ENCODE assay signal across 1 cellular context in the genomic region with DNA sequence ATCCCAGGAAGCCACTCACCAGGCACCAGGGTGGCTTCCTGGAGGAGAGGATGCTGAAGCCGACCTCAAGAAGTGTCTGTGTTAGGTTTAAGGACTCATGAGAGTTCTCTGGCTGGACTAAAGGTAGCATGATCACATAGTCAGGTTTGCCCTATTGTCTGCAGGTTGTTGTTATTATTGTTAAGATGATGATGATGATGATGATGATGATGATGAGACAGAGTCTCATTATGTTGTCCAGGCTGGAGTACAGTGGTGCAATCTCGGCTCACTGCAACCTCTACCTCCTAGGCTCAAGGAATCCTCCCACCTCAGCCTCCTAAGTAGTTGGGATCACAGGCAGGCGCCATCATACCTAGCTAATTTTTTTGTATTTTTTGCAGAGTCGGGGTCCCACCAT.
A peak's percentile ranks its signal among the peaks of the same experiment; 100 is the strongest.
TF ChIP-seq lines count a peak whose summit lies in the region.
"Not testable (repeated sequence)": the region's sequence is repeated elsewhere in the genome, so short reads cannot be mapped to it uniquely, and the experiment has no call there.

No MANE protein-coding gene starts in this region.

TF ChIP-seq in HepG2, 621 proteins besides CTCF, POLR2A, EP300 and RAD21:
- TF ChIP-seq CREB1 (IDR thresholded peaks at IDR 0.05): peak; percentile 66
- TF ChIP-seq CREB1 (CRISPR knock-in tag; IDR thresholded peaks at IDR 0.05): not testable (repeated sequence)
TF ChIP-seq in HepG2: peak in this region for 1; not testable (repeated sequence) for 620.
